Comparison of ENCODE assay signal across 24 cellular contexts in genomic region chr9:9961487-9961886, GRCh38.
"Had no signal": no experiment of that assay in that cellular context is flagged by ENCODE, and none has a peak within 500 bp of the region (broad histone marks: within the 10 kb centered on the region; RNA-seq: fewer than 3 reads in every experiment).

No MANE protein-coding gene starts in this region.

- H3K36me3 ChIP-seq: colonic mucosa, heart right ventricle, lower lobe of right lung, neural progenitor cell, right atrium auricular region, spleen, upper lobe of right lung had no signal

- H3K9me3 Mint-ChIP-seq: activated CD4-positive, alpha-beta T cell treated with anti-CD3 and anti-CD28 coated beads, Interleukin-2, amount 10 ng/mL, durations not matched to agents 7 days and 5 days; activated CD8-positive, alpha-beta T cell treated with anti-CD3 and anti-CD28 coated beads for 36 hours; endodermal cell; neural progenitor cell had no signal

- H3K4me3 Mint-ChIP-seq: activated CD4-positive, alpha-beta T cell treated with anti-CD3 and anti-CD28 coated beads, Interleukin-2, amount 10 ng/mL, durations not matched to agents 7 days and 5 days; activated CD8-positive, alpha-beta memory T cell treated with anti-CD3 and anti-CD28 coated beads, Interleukin-2, amount 10 ng/mL, durations not matched to agents 7 days and 5 days; activated CD8-positive, alpha-beta T cell treated with anti-CD3 and anti-CD28 coated beads for 36 hours; endodermal cell; naive thymus-derived CD4-positive, alpha-beta T cell; neural progenitor cell had no signal

- DNase-seq: activated CD4-positive, alpha-beta T cell treated with anti-CD3 and anti-CD28 coated beads, Interleukin-2, amount 10 ng/mL, durations not matched to agents 7 days and 5 days; activated CD8-positive, alpha-beta memory T cell treated with anti-CD3 and anti-CD28 coated beads, Interleukin-2, amount 10 ng/mL, durations not matched to agents 7 days and 5 days; activated CD8-positive, alpha-beta T cell treated with anti-CD3 and anti-CD28 coated beads for 36 hours; activated effector memory CD4-positive, alpha-beta T cell treated with anti-CD3 and anti-CD28 coated beads, Interleukin-2, amount 50 U/mL, for 16 hours; activated naive CD4-positive, alpha-beta T cell treated with anti-CD3 and anti-CD28 coated beads, Interleukin-2, amount 50 U/mL, for 16 hours; activated T-cell treated with anti-CD3 and anti-CD28 coated beads for 4 hours; aorta; colonic mucosa; endodermal cell; heart right ventricle; islet precursor cell; lower lobe of right lung; mesendoderm; naive thymus-derived CD4-positive, alpha-beta T cell; spleen; stimulated activated CD4-positive, alpha-beta T cell treated with anti-CD3 and anti-CD28 coated beads, Interleukin-4, amount 100 ng/mL, for 1 hour; stimulated activated naive CD4-positive, alpha-beta T cell treated with Interleukin-2 at 50 U/mL for 16 hours; upper lobe of right lung had no signal

- H3K27ac ChIP-seq: colonic mucosa, epithelial cell of prostate, heart right ventricle, lower lobe of right lung, neural progenitor cell, right atrium auricular region, spleen, upper lobe of right lung, VCaP had no signal

- H3K9ac ChIP-seq: neural progenitor cell had no signal

- H3K27me3 ChIP-seq: colonic mucosa, heart right ventricle, neural progenitor cell, right atrium auricular region, spleen, upper lobe of right lung had no signal

- H2AFZ ChIP-seq: neural progenitor cell had no signal

- ATAC-seq: activated CD4-positive, CD25-positive, alpha-beta regulatory T cell treated with anti-CD3 and anti-CD28 coated beads, Interleukin-2, amount 50 U/mL, for 24 hours; activated CD8-positive, alpha-beta memory T cell treated with anti-CD3 and anti-CD28 coated beads, Interleukin-2, amount 10 ng/mL, durations not matched to agents 7 days and 5 days; activated CD8-positive, alpha-beta T cell treated with anti-CD3 and anti-CD28 coated beads for 36 hours; heart right ventricle; left lobe of liver; lower lobe of right lung; naive thymus-derived CD4-positive, alpha-beta T cell; upper lobe of right lung had no signal

- H3K27ac Mint-ChIP-seq: activated CD4-positive, alpha-beta T cell treated with anti-CD3 and anti-CD28 coated beads, Interleukin-2, amount 10 ng/mL, durations not matched to agents 7 days and 5 days; activated CD8-positive, alpha-beta memory T cell treated with anti-CD3 and anti-CD28 coated beads, Interleukin-2, amount 10 ng/mL, durations not matched to agents 7 days and 5 days; activated CD8-positive, alpha-beta T cell treated with anti-CD3 and anti-CD28 coated beads for 36 hours; endodermal cell; naive thymus-derived CD4-positive, alpha-beta T cell; neural progenitor cell had no signal

- H3K4me3 ChIP-seq: colonic mucosa, heart right ventricle, lower lobe of right lung, neural progenitor cell, right atrium auricular region, spleen, upper lobe of right lung had no signal

- H3K9me3 ChIP-seq: colonic mucosa, heart right ventricle, lower lobe of right lung, right atrium auricular region, spleen, upper lobe of right lung had no signal

- H3K27me3 Mint-ChIP-seq: activated CD4-positive, alpha-beta T cell treated with anti-CD3 and anti-CD28 coated beads, Interleukin-2, amount 10 ng/mL, durations not matched to agents 7 days and 5 days; activated CD8-positive, alpha-beta memory T cell treated with anti-CD3 and anti-CD28 coated beads, Interleukin-2, amount 10 ng/mL, durations not matched to agents 7 days and 5 days; activated CD8-positive, alpha-beta T cell treated with anti-CD3 and anti-CD28 coated beads for 36 hours had no signal

- H3K4me2 ChIP-seq: neural progenitor cell had no signal

- H3K4me1 Mint-ChIP-seq: activated CD4-positive, alpha-beta T cell treated with anti-CD3 and anti-CD28 coated beads, Interleukin-2, amount 10 ng/mL, durations not matched to agents 7 days and 5 days; activated CD8-positive, alpha-beta memory T cell treated with anti-CD3 and anti-CD28 coated beads, Interleukin-2, amount 10 ng/mL, durations not matched to agents 7 days and 5 days; naive thymus-derived CD4-positive, alpha-beta T cell; neural progenitor cell had no signal

- H3K4me1 ChIP-seq: colonic mucosa, heart right ventricle, lower lobe of right lung, right atrium auricular region, spleen, upper lobe of right lung had no signal
